Comparison of ENCODE assay signal across 37 cellular contexts in genomic region chr10:86102031-86102430, GRCh38.
"Had no signal": no experiment of that assay in that cellular context is flagged by ENCODE, and none has a peak within 500 bp of the region (broad histone marks: within the 10 kb centered on the region; RNA-seq: fewer than 3 reads in every experiment).

No MANE protein-coding gene starts in this region.

- H3K36me3 ChIP-seq: adrenal gland, brain microvascular endothelial cell, breast epithelium had no signal

- ATAC-seq: activated CD8-positive, alpha-beta T cell treated with anti-CD3 and anti-CD28 coated beads for 36 hours; activated naive CD4-positive, alpha-beta T cell treated with anti-CD3 and anti-CD28 coated beads, Interleukin-2, amount 50 U/mL, for 72 hours; activated T-cell treated with anti-CD3 and anti-CD28 coated beads, Interleukin-2, amount 50 U/mL, for 4 hours; activated T-cell treated with anti-CD3 and anti-CD28 coated beads, Interleukin-2, amount 50 U/mL, for 72 hours; activated T-helper 17 cell treated with anti-CD3 and anti-CD28 coated beads, Interleukin-2, amount 50 U/mL, for 72 hours; body of pancreas had no signal

- H3K27ac ChIP-seq: adrenal gland, body of pancreas, brain microvascular endothelial cell, breast epithelium, VCaP had no signal

- H3K27me3 Mint-ChIP-seq: activated CD4-positive, alpha-beta memory T cell treated with anti-CD3 and anti-CD28 coated beads for 36 hours; activated CD8-positive, alpha-beta T cell treated with anti-CD3 and anti-CD28 coated beads for 36 hours; activated naive CD8-positive, alpha-beta T cell treated with anti-CD3 and anti-CD28 coated beads for 36 hours; activated T-helper 17 cell treated with anti-CD3 and anti-CD28 coated beads, Interleukin-2, amount 50 U/mL, for 72 hours; central memory CD8-positive, alpha-beta T cell had no signal

- H3K4me1 Mint-ChIP-seq: activated B cell treated with CpG ODN at 0.5 μM for 24 hours; activated CD4-positive, alpha-beta T cell treated with anti-CD3 and anti-CD28 coated beads, Interleukin-2, amount 10 ng/mL, durations not matched to agents 24 days and 14 days; activated naive CD8-positive, alpha-beta T cell treated with anti-CD3 and anti-CD28 coated beads for 36 hours; activated T-helper 17 cell treated with anti-CD3 and anti-CD28 coated beads, Interleukin-2, amount 50 U/mL, for 72 hours; central memory CD8-positive, alpha-beta T cell had no signal

- DNase-seq: activated B cell treated with CpG ODN at 0.5 μM for 24 hours; activated CD4-positive, alpha-beta memory T cell treated with anti-CD3 and anti-CD28 coated beads for 36 hours; activated CD4-positive, alpha-beta T cell treated with anti-CD3 and anti-CD28 coated beads for 4 hours; activated CD4-positive, alpha-beta T cell treated with anti-CD3 and anti-CD28 coated beads, Interleukin-2, amount 10 ng/mL, durations not matched to agents 24 days and 14 days; activated CD4-positive, alpha-beta T cell treated with anti-CD3 and anti-CD28 coated beads, Interleukin-2, amount 50 U/mL, for 1 hour; activated CD4-positive, alpha-beta T cell treated with anti-CD3 and anti-CD28 coated beads, Interleukin-2, amount 50 U/mL, for 4 hours; activated CD4-positive, CD25-positive, alpha-beta regulatory T cell treated with anti-CD3 and anti-CD28 coated beads, Interleukin-2, amount 50 U/mL, for 72 hours; activated CD8-positive, alpha-beta memory T cell treated with anti-CD3 and anti-CD28 coated beads, Interleukin-2, amount 50 U/mL, for 4 hours; activated CD8-positive, alpha-beta T cell treated with anti-CD3 and anti-CD28 coated beads for 36 hours; activated effector memory CD4-positive, alpha-beta T cell treated with anti-CD3 and anti-CD28 coated beads, Interleukin-2, amount 50 U/mL, for 16 hours; activated gamma-delta T cell treated with Interleukin-2 at 50 U/mL for 16 hours; activated naive CD4-positive, alpha-beta T cell; activated naive CD4-positive, alpha-beta T cell treated with anti-CD3 and anti-CD28 coated beads for 36 hours; activated naive CD4-positive, alpha-beta T cell treated with anti-CD3 and anti-CD28 coated beads, Interleukin-2, amount 50 U/mL, for 16 hours; activated naive CD8-positive, alpha-beta T cell treated with anti-CD3 and anti-CD28 coated beads for 36 hours; activated T-cell treated with anti-CD3 and anti-CD28 coated beads for 4 hours; activated T-cell treated with anti-CD3 and anti-CD28 coated beads, Interleukin-2, amount 50 U/mL, for 1 hour; activated T-cell treated with anti-CD3 and anti-CD28 coated beads, Interleukin-2, amount 50 U/mL, for 4 hours; activated T-cell treated with anti-CD3 and anti-CD28 coated beads, Interleukin-2, amount 50 U/mL, for 72 hours; adrenal gland; amniotic stem cell; aorta; body of pancreas; brain microvascular endothelial cell; caudate nucleus; cerebellar nuclear complex; T-helper 1 cell; T-helper 2 cell; T-helper 9 cell had no signal

- H3K36me3 Mint-ChIP-seq: activated CD4-positive, alpha-beta memory T cell treated with anti-CD3 and anti-CD28 coated beads for 36 hours; activated naive CD4-positive, alpha-beta T cell treated with anti-CD3 and anti-CD28 coated beads, Interleukin-2, amount 50 U/mL, for 72 hours; activated naive CD8-positive, alpha-beta T cell treated with anti-CD3 and anti-CD28 coated beads for 36 hours had no signal

- H3K4me3 ChIP-seq: adrenal gland, body of pancreas, breast epithelium had no signal

- H3K27ac Mint-ChIP-seq: activated B cell treated with CpG ODN at 0.5 μM for 24 hours; activated CD4-positive, alpha-beta memory T cell treated with anti-CD3 and anti-CD28 coated beads for 36 hours; activated CD4-positive, alpha-beta T cell treated with anti-CD3 and anti-CD28 coated beads, Interleukin-2, amount 10 ng/mL, durations not matched to agents 24 days and 14 days; activated CD8-positive, alpha-beta T cell treated with anti-CD3 and anti-CD28 coated beads for 36 hours; activated naive CD4-positive, alpha-beta T cell treated with anti-CD3 and anti-CD28 coated beads for 36 hours; activated naive CD4-positive, alpha-beta T cell treated with anti-CD3 and anti-CD28 coated beads, Interleukin-2, amount 50 U/mL, for 72 hours; activated naive CD8-positive, alpha-beta T cell treated with anti-CD3 and anti-CD28 coated beads for 36 hours; activated T-cell treated with anti-CD3 and anti-CD28 coated beads, Interleukin-2, amount 50 U/mL, for 72 hours; activated T-helper 1 cell treated with anti-CD3 and anti-CD28 coated beads, Interleukin-12 subunit alpha, Interleukin-12 subunit beta, Interleukin-2, Interleukin-4 antibody, amounts not matched to agents 30 ng/mL and 10 ng/mL and 1 ng/mL, durations not matched to agents 14 hours and 24 hours and 36 hours; activated T-helper 17 cell treated with anti-CD3 and anti-CD28 coated beads, Interleukin-2, amount 50 U/mL, for 72 hours; T-helper 1 cell treated with Interleukin-12 subunit alpha and Interleukin-12 subunit beta and Interleukin-4 antibody, amounts not matched to agents 30 μg/mL and 1 μg/mL, for 36 hours; T-helper 2 cell treated with Interferon-gamma antibody and Interleukin-4, amounts not matched to agents 5 μg/mL and 100 μg/mL, for 36 hours had no signal

- H3K4me1 ChIP-seq: adrenal gland, body of pancreas, breast epithelium had no signal

- H3K27me3 ChIP-seq: adrenal gland, body of pancreas, brain microvascular endothelial cell, breast epithelium had no signal

- H3K9me3 Mint-ChIP-seq: activated B cell treated with CpG ODN at 0.5 μM for 24 hours; activated CD4-positive, alpha-beta memory T cell treated with anti-CD3 and anti-CD28 coated beads for 36 hours; activated CD4-positive, alpha-beta T cell treated with anti-CD3 and anti-CD28 coated beads, Interleukin-2, amount 10 ng/mL, durations not matched to agents 24 days and 14 days; activated CD8-positive, alpha-beta T cell treated with anti-CD3 and anti-CD28 coated beads for 36 hours; activated naive CD4-positive, alpha-beta T cell treated with anti-CD3 and anti-CD28 coated beads for 36 hours; activated naive CD4-positive, alpha-beta T cell treated with anti-CD3 and anti-CD28 coated beads, Interleukin-2, amount 50 U/mL, for 72 hours; activated naive CD8-positive, alpha-beta T cell treated with anti-CD3 and anti-CD28 coated beads for 36 hours; activated T-cell treated with anti-CD3 and anti-CD28 coated beads, Interleukin-2, amount 50 U/mL, for 4 hours; activated T-cell treated with anti-CD3 and anti-CD28 coated beads, Interleukin-2, amount 50 U/mL, for 72 hours; activated T-helper 1 cell treated with anti-CD3 and anti-CD28 coated beads, Interleukin-12 subunit alpha, Interleukin-12 subunit beta, Interleukin-2, Interleukin-4 antibody, amounts not matched to agents 30 ng/mL and 10 ng/mL and 1 ng/mL, durations not matched to agents 14 hours and 24 hours and 36 hours; activated T-helper 17 cell treated with anti-CD3 and anti-CD28 coated beads, Interleukin-2, amount 50 U/mL, for 72 hours; central memory CD8-positive, alpha-beta T cell; T-helper 1 cell treated with Interleukin-12 subunit alpha and Interleukin-12 subunit beta and Interleukin-4 antibody, amounts not matched to agents 30 μg/mL and 1 μg/mL, for 36 hours; T-helper 2 cell treated with Interferon-gamma antibody and Interleukin-4, amounts not matched to agents 5 μg/mL and 100 μg/mL, for 36 hours had no signal

- H3K9me3 ChIP-seq: adrenal gland, body of pancreas, breast epithelium had no signal

- H3K4me3 Mint-ChIP-seq: activated B cell treated with CpG ODN at 0.5 μM for 24 hours; activated CD4-positive, alpha-beta memory T cell treated with anti-CD3 and anti-CD28 coated beads for 36 hours; activated CD4-positive, alpha-beta T cell treated with anti-CD3 and anti-CD28 coated beads, Interleukin-2, amount 10 ng/mL, durations not matched to agents 24 days and 14 days; activated CD8-positive, alpha-beta T cell treated with anti-CD3 and anti-CD28 coated beads for 36 hours; activated naive CD4-positive, alpha-beta T cell treated with anti-CD3 and anti-CD28 coated beads for 36 hours; activated naive CD8-positive, alpha-beta T cell treated with anti-CD3 and anti-CD28 coated beads for 36 hours; activated T-cell treated with anti-CD3 and anti-CD28 coated beads, Interleukin-2, amount 50 U/mL, for 4 hours; activated T-cell treated with anti-CD3 and anti-CD28 coated beads, Interleukin-2, amount 50 U/mL, for 72 hours; activated T-helper 1 cell treated with anti-CD3 and anti-CD28 coated beads, Interleukin-12 subunit alpha, Interleukin-12 subunit beta, Interleukin-2, Interleukin-4 antibody, amounts not matched to agents 30 ng/mL and 10 ng/mL and 1 ng/mL, durations not matched to agents 14 hours and 24 hours and 36 hours; activated T-helper 17 cell treated with anti-CD3 and anti-CD28 coated beads, Interleukin-2, amount 50 U/mL, for 72 hours; central memory CD8-positive, alpha-beta T cell; T-helper 1 cell treated with Interleukin-12 subunit alpha and Interleukin-12 subunit beta and Interleukin-4 antibody, amounts not matched to agents 30 μg/mL and 1 μg/mL, for 36 hours; T-helper 2 cell treated with Interferon-gamma antibody and Interleukin-4, amounts not matched to agents 5 μg/mL and 100 μg/mL, for 36 hours had no signal
